Comparison of ENCODE assay signal across 1 cellular context in genomic region chr12:69897744-69898143, GRCh38.
TF ChIP-seq lines count a peak whose summit lies in the region.

No MANE protein-coding gene starts in this region.

TF ChIP-seq in WTC11, 78 proteins besides CTCF, POLR2A, EP300 and RAD21 (continued from another document):
- TF ChIP-seq USF2 (CRISPR knock-in tag; IDR thresholded peaks at IDR 0.05) (no peak), CDX4 (CRISPR knock-in tag; IDR thresholded peaks at IDR 0.05; ENCODE audit: borderline replicate concordance) (no peak)
